ENCODE assay signal across 1 cellular context in the genomic region with DNA sequence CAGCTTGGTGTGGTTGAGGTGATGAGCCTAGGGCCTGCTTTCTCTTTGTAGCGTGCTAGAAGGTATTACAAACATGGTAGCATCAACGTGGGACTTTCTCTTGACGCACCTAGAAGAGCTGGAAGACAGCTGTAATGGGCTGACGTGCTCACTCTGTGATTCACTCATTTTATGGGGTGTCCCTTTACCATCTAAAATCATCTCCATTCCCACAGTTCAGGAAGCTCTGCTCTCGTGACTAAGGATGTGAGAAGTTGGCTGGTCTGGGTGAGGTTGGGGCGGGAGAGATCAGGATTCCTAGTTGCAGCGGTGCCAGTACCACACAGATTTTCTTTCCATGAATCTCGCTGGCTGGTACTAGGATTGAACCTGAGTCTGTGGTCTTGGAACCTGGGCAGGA.
TF ChIP-seq lines count a peak whose summit lies in the region.

No MANE protein-coding gene starts in this region.

TF ChIP-seq in GM23338, 12 proteins besides CTCF, POLR2A, EP300 and RAD21 (continued from another document):
- TF ChIP-seq, protein P1, sequence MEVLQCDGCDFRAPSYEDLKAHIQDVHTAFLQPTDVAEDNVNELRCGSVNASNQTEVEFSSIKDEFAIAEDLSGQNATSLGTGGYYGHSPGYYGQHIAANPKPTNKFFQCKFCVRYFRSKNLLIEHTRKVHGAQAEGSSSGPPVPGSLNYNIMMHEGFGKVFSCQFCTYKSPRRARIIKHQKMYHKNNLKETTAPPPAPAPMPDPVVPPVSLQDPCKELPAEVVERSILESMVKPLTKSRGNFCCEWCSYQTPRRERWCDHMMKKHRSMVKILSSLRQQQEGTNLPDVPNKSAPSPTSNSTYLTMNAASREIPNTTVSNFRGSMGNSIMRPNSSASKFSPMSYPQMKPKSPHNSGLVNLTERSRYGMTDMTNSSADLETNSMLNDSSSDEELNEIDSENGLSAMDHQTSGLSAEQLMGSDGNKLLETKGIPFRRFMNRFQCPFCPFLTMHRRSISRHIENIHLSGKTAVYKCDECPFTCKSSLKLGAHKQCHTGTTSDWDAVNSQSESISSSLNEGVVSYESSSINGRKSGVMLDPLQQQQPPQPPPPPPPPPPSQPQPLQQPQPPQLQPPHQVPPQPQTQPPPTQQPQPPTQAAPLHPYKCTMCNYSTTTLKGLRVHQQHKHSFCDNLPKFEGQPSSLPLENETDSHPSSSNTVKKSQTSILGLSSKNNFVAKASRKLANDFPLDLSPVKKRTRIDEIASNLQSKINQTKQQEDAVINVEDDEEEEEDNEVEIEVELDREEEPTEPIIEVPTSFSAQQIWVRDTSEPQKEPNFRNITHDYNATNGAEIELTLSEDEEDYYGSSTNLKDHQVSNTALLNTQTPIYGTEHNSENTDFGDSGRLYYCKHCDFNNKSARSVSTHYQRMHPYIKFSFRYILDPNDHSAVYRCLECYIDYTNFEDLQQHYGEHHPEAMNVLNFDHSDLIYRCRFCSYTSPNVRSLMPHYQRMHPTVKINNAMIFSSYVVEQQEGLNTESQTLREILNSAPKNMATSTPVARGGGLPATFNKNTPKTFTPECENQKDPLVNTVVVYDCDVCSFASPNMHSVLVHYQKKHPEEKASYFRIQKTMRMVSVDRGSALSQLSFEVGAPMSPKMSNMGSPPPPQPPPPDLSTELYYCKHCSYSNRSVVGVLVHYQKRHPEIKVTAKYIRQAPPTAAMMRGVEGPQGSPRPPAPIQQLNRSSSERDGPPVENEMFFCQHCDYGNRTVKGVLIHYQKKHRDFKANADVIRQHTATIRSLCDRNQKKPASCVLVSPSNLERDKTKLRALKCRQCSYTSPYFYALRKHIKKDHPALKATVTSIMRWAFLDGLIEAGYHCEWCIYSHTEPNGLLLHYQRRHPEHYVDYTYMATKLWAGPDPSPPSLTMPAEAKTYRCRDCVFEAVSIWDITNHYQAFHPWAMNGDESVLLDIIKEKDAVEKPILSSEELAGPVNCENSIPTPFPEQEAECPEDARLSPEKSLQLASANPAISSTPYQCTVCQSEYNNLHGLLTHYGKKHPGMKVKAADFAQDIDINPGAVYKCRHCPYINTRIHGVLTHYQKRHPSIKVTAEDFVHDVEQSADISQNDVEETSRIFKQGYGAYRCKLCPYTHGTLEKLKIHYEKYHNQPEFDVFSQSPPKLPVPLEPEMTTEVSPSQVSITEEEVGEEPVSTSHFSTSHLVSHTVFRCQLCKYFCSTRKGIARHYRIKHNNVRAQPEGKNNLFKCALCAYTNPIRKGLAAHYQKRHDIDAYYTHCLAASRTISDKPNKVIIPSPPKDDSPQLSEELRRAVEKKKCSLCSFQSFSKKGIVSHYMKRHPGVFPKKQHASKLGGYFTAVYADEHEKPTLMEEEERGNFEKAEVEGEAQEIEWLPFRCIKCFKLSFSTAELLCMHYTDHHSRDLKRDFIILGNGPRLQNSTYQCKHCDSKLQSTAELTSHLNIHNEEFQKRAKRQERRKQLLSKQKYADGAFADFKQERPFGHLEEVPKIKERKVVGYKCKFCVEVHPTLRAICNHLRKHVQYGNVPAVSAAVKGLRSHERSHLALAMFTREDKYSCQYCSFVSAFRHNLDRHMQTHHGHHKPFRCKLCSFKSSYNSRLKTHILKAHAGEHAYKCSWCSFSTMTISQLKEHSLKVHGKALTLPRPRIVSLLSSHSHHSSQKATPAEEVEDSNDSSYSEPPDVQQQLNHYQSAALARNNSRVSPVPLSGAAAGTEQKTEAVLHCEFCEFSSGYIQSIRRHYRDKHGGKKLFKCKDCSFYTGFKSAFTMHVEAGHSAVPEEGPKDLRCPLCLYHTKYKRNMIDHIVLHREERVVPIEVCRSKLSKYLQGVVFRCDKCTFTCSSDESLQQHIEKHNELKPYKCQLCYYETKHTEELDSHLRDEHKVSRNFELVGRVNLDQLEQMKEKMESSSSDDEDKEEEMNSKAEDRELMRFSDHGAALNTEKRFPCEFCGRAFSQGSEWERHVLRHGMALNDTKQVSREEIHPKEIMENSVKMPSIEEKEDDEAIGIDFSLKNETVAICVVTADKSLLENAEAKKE (CRISPR knock-in tag; IDR thresholded peaks at IDR 0.05): no peak
- TF ChIP-seq ZNF114 (CRISPR knock-in tag; IDR thresholded peaks at IDR 0.05): no peak
- no peak for TF ChIP-seq EZH2phosphoT487 (IDR thresholded peaks at IDR 0.05; ENCODE audit: unreplicated experiment)
- TF ChIP-seq ZNF331 (CRISPR knock-in tag; IDR thresholded peaks at IDR 0.05; ENCODE audit: low read depth): no peak
